ENCODE assay signal across 8 cellular contexts in the genomic region with DNA sequence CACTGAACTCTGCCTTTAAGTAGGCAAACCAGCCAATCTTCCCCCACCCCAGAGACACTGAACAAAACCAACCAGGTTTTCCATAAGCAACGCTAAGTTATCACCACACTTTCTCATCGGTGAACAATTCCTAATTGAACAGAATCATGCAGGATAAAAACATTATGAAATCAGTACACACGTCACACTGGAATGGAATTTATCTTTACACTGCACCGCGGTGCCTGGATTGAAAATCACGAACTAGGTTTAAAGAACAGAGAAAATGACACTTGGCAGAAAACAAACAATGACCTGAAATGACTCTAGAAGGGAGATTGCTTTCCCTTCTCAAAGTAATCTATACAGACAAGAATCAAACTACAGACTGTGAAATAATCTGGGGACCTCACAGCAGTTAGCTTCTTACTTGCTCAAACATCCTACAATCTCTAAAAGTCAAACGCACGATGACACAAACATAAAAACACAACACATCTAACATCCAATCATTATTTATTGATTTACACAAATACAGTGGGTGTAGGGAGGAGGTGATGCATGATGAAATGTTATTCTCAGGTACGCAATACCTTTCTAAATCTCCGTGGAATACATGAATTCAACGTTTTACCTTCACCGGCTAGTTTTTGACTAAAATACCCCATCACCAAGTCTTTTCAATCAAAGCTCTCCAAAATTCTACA. TPM values are rescaled to one million over a fixed set of nuclear protein-coding genes. Genes with fewer than 3 reads are reported as not detected.
A peak's percentile ranks its signal among the peaks of the same experiment; 100 is the strongest.
DNase-seq lines count a peak whose midpoint lies in the region; ATAC-seq lines count a peak whose summit lies in the region.

No MANE protein-coding gene starts in this region.

- no peaks in the 10 kb centered on the region for H3K27me3 ChIP-seq in iPS-15b (ENCODE audit: control insufficient read depth, insufficient read depth, low read length)

- intact Hi-C loops in activated CD4-positive, alpha-beta T cell treated with anti-CD3 and anti-CD28 coated beads, Interleukin-2, amount 10 ng/mL, durations not matched to agents 24 days and 14 days (cut with micrococcal nuclease), result loop anchor here (5.0 kb wide), 3 partner anchors 152 to 242 kb away; no protein-coding TSS in a partner anchor

- H3K4me1 Mint-ChIP-seq in activated CD4-positive, alpha-beta T cell treated with anti-CD3 and anti-CD28 coated beads, Interleukin-2, amount 10 ng/mL, durations not matched to agents 24 days and 14 days, result peaks cover 28% of the 10 kb centered on the region
- peaks cover 19% of the 10 kb centered on the region for H3K4me1 Mint-ChIP-seq in activated T-helper 17 cell treated with anti-CD3 and anti-CD28 coated beads, Interleukin-2, amount 50 U/mL, for 72 hours
- H3K4me1 Mint-ChIP-seq in stimulated activated effector memory CD8-positive, alpha-beta T cell treated with anti-CD3 and anti-CD28 coated beads, Interleukin-12 subunit alpha, Interleukin-12 subunit beta, amount 100 ng/mL, for 72 hours, result peaks cover 35% of the 10 kb centered on the region

- no peaks in the 10 kb centered on the region for H3K9me3 ChIP-seq in iPS-15b (ENCODE audit: control insufficient read depth, insufficient read depth, low read length)

- H3K36me3 Mint-ChIP-seq in activated CD4-positive, alpha-beta T cell treated with anti-CD3 and anti-CD28 coated beads, Interleukin-2, amount 10 ng/mL, durations not matched to agents 24 days and 14 days (ENCODE audit: low read depth), result peaks cover 28% of the 10 kb centered on the region
- peaks cover 29% of the 10 kb centered on the region for H3K36me3 Mint-ChIP-seq in activated T-helper 17 cell treated with anti-CD3 and anti-CD28 coated beads, Interleukin-2, amount 50 U/mL, for 72 hours (ENCODE audit: low read depth)
- H3K36me3 Mint-ChIP-seq in stimulated activated effector memory CD8-positive, alpha-beta T cell treated with anti-CD3 and anti-CD28 coated beads, Interleukin-12 subunit alpha, Interleukin-12 subunit beta, amount 100 ng/mL, for 72 hours, result peaks cover 30% of the 10 kb centered on the region

- H3K9ac ChIP-seq in iPS-15b (ENCODE audit: low read depth, low read length), result peak overlapping the region; percentile 84

- DNase-seq in activated CD4-positive, alpha-beta T cell treated with anti-CD3 and anti-CD28 coated beads, Interleukin-2, amount 10 ng/mL, durations not matched to agents 24 days and 14 days, result no peak
- DNase-seq in activated CD4-positive, alpha-beta T cell treated with anti-CD3 and anti-CD28 coated beads, Interleukin-2, amount 50 U/mL, for 1 hour, result no peak
- no peak for DNase-seq in stimulated activated effector memory CD8-positive, alpha-beta T cell treated with anti-CD3 and anti-CD28 coated beads, Interleukin-12 subunit alpha, Interleukin-12 subunit beta, amount 100 ng/mL, for 72 hours (ENCODE audit: low spot score in 2 of 2)
- DNase-seq in glomerular visceral epithelial cell (ENCODE audit: extremely low spot score) (no peak), amygdala (lab: John Stamatoyannopoulos, UW) (no peak), ureter (ENCODE audit: low spot score) (no peak)

- H3K4me3 ChIP-seq in iPS-15b (ENCODE audit: low read depth, low read length), result peak overlapping the region; percentile 80

- H3K27me3 Mint-ChIP-seq in activated CD4-positive, alpha-beta T cell treated with anti-CD3 and anti-CD28 coated beads, Interleukin-2, amount 10 ng/mL, durations not matched to agents 24 days and 14 days, result peaks cover 2% of the 10 kb centered on the region
- no peaks in the 10 kb centered on the region for H3K27me3 Mint-ChIP-seq in activated T-helper 17 cell treated with anti-CD3 and anti-CD28 coated beads, Interleukin-2, amount 50 U/mL, for 72 hours

- H3K4me3 Mint-ChIP-seq in activated CD4-positive, alpha-beta T cell treated with anti-CD3 and anti-CD28 coated beads, Interleukin-2, amount 10 ng/mL, durations not matched to agents 24 days and 14 days, result peak overlapping the region; percentile 89
- peak overlapping the region; percentile 81 for H3K4me3 Mint-ChIP-seq in activated T-helper 17 cell treated with anti-CD3 and anti-CD28 coated beads, Interleukin-2, amount 50 U/mL, for 72 hours
- H3K4me3 Mint-ChIP-seq in stimulated activated effector memory CD8-positive, alpha-beta T cell treated with anti-CD3 and anti-CD28 coated beads, Interleukin-12 subunit alpha, Interleukin-12 subunit beta, amount 100 ng/mL, for 72 hours, result peak overlapping the region; percentile 87

- peak overlapping the region; percentile 89 for H3K27ac Mint-ChIP-seq in activated CD4-positive, alpha-beta T cell treated with anti-CD3 and anti-CD28 coated beads, Interleukin-2, amount 10 ng/mL, durations not matched to agents 24 days and 14 days
- H3K27ac Mint-ChIP-seq in activated T-helper 17 cell treated with anti-CD3 and anti-CD28 coated beads, Interleukin-2, amount 50 U/mL, for 72 hours, result peak overlapping the region; percentile 91
- H3K27ac Mint-ChIP-seq in stimulated activated effector memory CD8-positive, alpha-beta T cell treated with anti-CD3 and anti-CD28 coated beads, Interleukin-12 subunit alpha, Interleukin-12 subunit beta, amount 100 ng/mL, for 72 hours, result peak overlapping the region; percentile 93

- H3K9me3 Mint-ChIP-seq in activated CD4-positive, alpha-beta T cell treated with anti-CD3 and anti-CD28 coated beads, Interleukin-2, amount 10 ng/mL, durations not matched to agents 24 days and 14 days, result no peaks in the 10 kb centered on the region
- H3K9me3 Mint-ChIP-seq in activated T-helper 17 cell treated with anti-CD3 and anti-CD28 coated beads, Interleukin-2, amount 50 U/mL, for 72 hours, result no peaks in the 10 kb centered on the region
- H3K9me3 Mint-ChIP-seq in stimulated activated effector memory CD8-positive, alpha-beta T cell treated with anti-CD3 and anti-CD28 coated beads, Interleukin-12 subunit alpha, Interleukin-12 subunit beta, amount 100 ng/mL, for 72 hours, result no peaks in the 10 kb centered on the region

- H3K36me3 ChIP-seq in iPS-15b (ENCODE audit: control insufficient read depth, insufficient read depth, low read length), result no peaks in the 10 kb centered on the region

- H3K4me1 ChIP-seq in iPS-15b (ENCODE audit: control insufficient read depth, insufficient read depth, low read length), result peaks cover 8% of the 10 kb centered on the region

- no peak for ATAC-seq in activated T-helper 17 cell treated with anti-CD3 and anti-CD28 coated beads, Interleukin-2, amount 50 U/mL, for 72 hours (replicated peaks)
- no peak for ATAC-seq in stimulated activated effector memory CD8-positive, alpha-beta T cell treated with anti-CD3 and anti-CD28 coated beads, Interleukin-12 subunit alpha, Interleukin-12 subunit beta, amount 100 ng/mL, for 72 hours

RNA-seq across cellular contexts. Expression of a gene that starts 1.9 kb away (rescaled TPM):
- 64.0 and 66.8 TPM in 2 replicates for total RNA-seq in activated CD4-positive, alpha-beta T cell treated with anti-CD3 and anti-CD28 coated beads, Interleukin-2, amount 10 ng/mL, durations not matched to agents 24 days and 14 days
- total RNA-seq in activated T-helper 17 cell treated with anti-CD3 and anti-CD28 coated beads, Interleukin-2, amount 50 U/mL, for 72 hours, result 10 to 100 TPM; 32.9 to 56.2 TPM
- total RNA-seq in ureter, result 93.9 TPM
